ENCODE assay signal across 17 cellular contexts in the genomic region with DNA sequence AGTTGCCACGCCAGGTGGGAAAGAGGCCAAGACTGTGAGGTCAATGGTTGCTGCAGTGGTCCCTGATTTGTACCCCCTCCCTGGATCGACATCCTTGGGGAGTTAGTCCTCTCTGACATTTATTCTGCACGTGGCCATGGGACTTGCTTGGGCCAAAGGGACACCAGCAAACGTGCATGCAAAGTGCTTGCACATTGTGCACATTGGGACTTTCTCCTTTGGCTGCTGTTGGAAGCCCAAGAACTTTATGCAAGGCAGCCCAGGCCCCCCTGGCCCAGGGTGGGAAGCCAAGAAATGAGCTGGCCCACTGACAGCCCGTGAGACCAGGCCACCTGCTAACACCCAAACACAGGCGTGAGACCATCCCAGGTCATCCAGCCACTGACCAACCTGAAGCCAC. TPM values are rescaled to one million over a fixed set of nuclear protein-coding genes. Genes with fewer than 3 reads are reported as not detected.
DNase-seq lines count a peak whose midpoint lies in the region; ATAC-seq and TF ChIP-seq lines count a peak whose summit lies in the region.
"Had no signal": no experiment of that assay in that cellular context is flagged by ENCODE, and none has a peak within 500 bp of the region (broad histone marks: within the 10 kb centered on the region; RNA-seq: fewer than 3 reads in every experiment).

No MANE protein-coding gene starts in this region.

- H3K9me3 ChIP-seq in right atrium auricular region = no peaks in the 10 kb centered on the region
- peaks cover 4% of the 10 kb centered on the region for H3K9me3 ChIP-seq in mesenchymal stem cell (ENCODE audit: control insufficient read depth, low read length)
- H3K9me3 ChIP-seq in vagina = no peaks in the 10 kb centered on the region
- H3K9me3 ChIP-seq in testis = no peaks in the 10 kb centered on the region
- H3K9me3 ChIP-seq: A549, HAP-1 had no signal

- 59% methylated on average over 6 of the region's 6 CpGs for WGBS in mesenchymal stem cell
- 80 to 88% methylated on average over 4 to 6 of the region's 6 CpGs for WGBS in testis, 2 donors

- H2AK5ac ChIP-seq in mesenchymal stem cell (ENCODE audit: low read length, severe bottlenecking) = no peak overlapping the region

- TF ChIP-seq CTCF in right atrium auricular region (IDR thresholded peaks at IDR 0.05) (no peak), vagina (IDR thresholded peaks at IDR 0.05) (no peak), testis (IDR thresholded peaks at IDR 0.05) (no peak)

- H3K9ac ChIP-seq in mesenchymal stem cell (ENCODE audit: low read length) = no peak overlapping the region

- H3K4ac ChIP-seq in mesenchymal stem cell (ENCODE audit: low read depth in 1 of 2, low read length in 2 of 2) = no peak overlapping the region

- H3K18ac ChIP-seq in mesenchymal stem cell (ENCODE audit: low read depth in 1 of 2, low read length in 2 of 2) = no peak overlapping the region

- no peak overlapping the region for H2BK12ac ChIP-seq in mesenchymal stem cell (ENCODE audit: low read length in 2 of 2)

- no peaks in the 10 kb centered on the region for H3K4me1 ChIP-seq in right atrium auricular region
- peaks cover 5% of the 10 kb centered on the region for H3K4me1 ChIP-seq in mesenchymal stem cell (ENCODE audit: control insufficient read depth, insufficient read depth, low read depth, low read length)
- no peaks in the 10 kb centered on the region for H3K4me1 ChIP-seq in vagina
- H3K4me1 ChIP-seq in testis = no peaks in the 10 kb centered on the region
- H3K4me1 ChIP-seq: A549, HAP-1 had no signal

- no peak overlapping the region for H3K14ac ChIP-seq in mesenchymal stem cell (ENCODE audit: low read length in 2 of 2)

- intact Hi-C loops in Right ventricle myocardium inferior (cut with DNase I) = no loop called here
- intact Hi-C loops in vagina (cut with DNase I) = no loop called here
- intact Hi-C loops in testis (cut with DNase I; ENCODE audit: low total_unique reads) = no loop called here

- no peak overlapping the region for H3K27ac ChIP-seq in right atrium auricular region
- H3K27ac ChIP-seq in mesenchymal stem cell (ENCODE audit: low read length, poor library complexity, severe bottlenecking) = no peak overlapping the region
- H3K27ac ChIP-seq in vagina = no peak overlapping the region
- no peak overlapping the region for H3K27ac ChIP-seq in testis
- H3K27ac ChIP-seq: A549 had no signal

- H3K27me3 ChIP-seq in right atrium auricular region (no peaks in the 10 kb centered on the region), mesenchymal stem cell (ENCODE audit: control insufficient read depth in 1 of 2, insufficient read depth in 1 of 2, low read length in 2 of 2) (no peaks in the 10 kb centered on the region), vagina (no peaks in the 10 kb centered on the region), testis (no peaks in the 10 kb centered on the region)

- TF ChIP-seq POLR2A in vagina (IDR thresholded peaks at IDR 0.05) (no peak), testis (IDR thresholded peaks at IDR 0.05) (no peak)

- ATAC-seq in Right ventricle myocardium inferior = no peak
- ATAC-seq: A549 had no signal

- H3K4me2 ChIP-seq in mesenchymal stem cell (ENCODE audit: low read length, poor library complexity, severe bottlenecking) = no peak overlapping the region
- H3K4me2 ChIP-seq: A549 had no signal

- H3K36me3 ChIP-seq in right atrium auricular region = no peaks in the 10 kb centered on the region
- no peaks in the 10 kb centered on the region for H3K36me3 ChIP-seq in mesenchymal stem cell (ENCODE audit: control insufficient read depth in 1 of 2, insufficient read depth in 2 of 2, low read depth in 1 of 2, low read length in 2 of 2)
- peaks cover 0 to 11% of the 10 kb centered on the region in 2 donors for H3K36me3 ChIP-seq in vagina
- no peaks in the 10 kb centered on the region for H3K36me3 ChIP-seq in testis (ENCODE audit: low read depth, missing control alignments)
- H3K36me3 ChIP-seq: HAP-1 had no signal

- H3K4me3 ChIP-seq in right atrium auricular region (no peak overlapping the region), mesenchymal stem cell (ENCODE audit: insufficient read depth in 1 of 2, low read depth in 1 of 2, low read length in 2 of 2) (no peak overlapping the region), vagina (no peak overlapping the region), testis (no peak overlapping the region)
- H3K4me3 ChIP-seq: A549, HAP-1 had no signal

- DNase-seq in right atrium auricular region (ENCODE audit: low spot score) (peak; percentile 36), Right ventricle myocardium inferior (ENCODE audit: missing footprints) (no peak), mesenchymal stem cell (no peak), vagina (ENCODE audit: extremely low spot score in 2 of 2) (peak; percentile 40 to 72), testis (no peak), NCI-H187 (lab: John Stamatoyannopoulos, UW) (no peak)
- DNase-seq: 8988T; C1 segment of cervical spinal cord; Calu3; CD4-positive, alpha-beta memory T cell; COR-L47; DMS153; DND-41; GOT3; HFFc6 had no signal

- H2BK15ac ChIP-seq in mesenchymal stem cell (ENCODE audit: low read depth, poor library complexity, severe bottlenecking) = no peak overlapping the region

- H4K91ac ChIP-seq in mesenchymal stem cell (ENCODE audit: low read length) = peak overlapping the region; percentile 19

- no peak overlapping the region for H2AFZ ChIP-seq in mesenchymal stem cell (ENCODE audit: low read depth, low read length)

- no peak overlapping the region for H3K23ac ChIP-seq in mesenchymal stem cell (ENCODE audit: low read length in 2 of 2)

- H3K79me1 ChIP-seq in mesenchymal stem cell (replicated peaks; ENCODE audit: low read length, poor library complexity, severe bottlenecking) = no peaks in the 10 kb centered on the region

- H4K8ac ChIP-seq in mesenchymal stem cell (ENCODE audit: low read length) = no peak overlapping the region

- no peak overlapping the region for H2BK120ac ChIP-seq in mesenchymal stem cell (ENCODE audit: low read depth, low read length)

- H2BK5ac ChIP-seq in mesenchymal stem cell (ENCODE audit: low read depth, low read length, poor library complexity, severe bottlenecking) = no peak overlapping the region

RNA-seq across cellular contexts. Expression of gene SLC2A9, which starts 38.1 kb away (rescaled TPM):
- total RNA-seq in right atrium auricular region = 1 to 10 TPM; 3.5 to 5.8 TPM
- total RNA-seq in Right ventricle myocardium inferior = 9.6 TPM
- 0.33 TPM for polyA plus RNA-seq in mesenchymal stem cell (2013, experiment 1 of 2)
- 0.34 TPM for polyA plus RNA-seq in mesenchymal stem cell (2013, experiment 2 of 2)
- 7.9 TPM for total RNA-seq in vagina
- total RNA-seq in testis = 1 to 10 TPM; 6.8 to 7.5 TPM
- polyA plus RNA-seq in testis (ENCODE audit: insufficient read depth, low read depth, low replicate concordance) = 6.3 TPM

Comparison
In these comparisons a context has a peak if more than half of its experiments do, and no peak if none do; other contexts are left out.
1. DNase-seq: peak in right atrium auricular region (single experiment) and vagina (2 of 2); none in Right ventricle myocardium inferior (single experiment), mesenchymal stem cell (single experiment), testis (single experiment) and NCI-H187 (0 of 2).